ENCODE assay signal across 2 cellular contexts in genomic region chr7:1494447-1494846, GRCh38.
TF ChIP-seq lines count a peak whose summit lies in the region.

No MANE protein-coding gene starts in this region.

TF ChIP-seq in HepG2, 621 proteins besides CTCF, POLR2A, EP300 and RAD21:
- 0 out of 2 replicates have a peak, but pooled peaks have one; percentile 45 for TF ChIP-seq RBFOX2 (IDR thresholded peaks at IDR 0.05; ENCODE audit: low read depth, low read length)
- TF ChIP-seq, protein P1, sequence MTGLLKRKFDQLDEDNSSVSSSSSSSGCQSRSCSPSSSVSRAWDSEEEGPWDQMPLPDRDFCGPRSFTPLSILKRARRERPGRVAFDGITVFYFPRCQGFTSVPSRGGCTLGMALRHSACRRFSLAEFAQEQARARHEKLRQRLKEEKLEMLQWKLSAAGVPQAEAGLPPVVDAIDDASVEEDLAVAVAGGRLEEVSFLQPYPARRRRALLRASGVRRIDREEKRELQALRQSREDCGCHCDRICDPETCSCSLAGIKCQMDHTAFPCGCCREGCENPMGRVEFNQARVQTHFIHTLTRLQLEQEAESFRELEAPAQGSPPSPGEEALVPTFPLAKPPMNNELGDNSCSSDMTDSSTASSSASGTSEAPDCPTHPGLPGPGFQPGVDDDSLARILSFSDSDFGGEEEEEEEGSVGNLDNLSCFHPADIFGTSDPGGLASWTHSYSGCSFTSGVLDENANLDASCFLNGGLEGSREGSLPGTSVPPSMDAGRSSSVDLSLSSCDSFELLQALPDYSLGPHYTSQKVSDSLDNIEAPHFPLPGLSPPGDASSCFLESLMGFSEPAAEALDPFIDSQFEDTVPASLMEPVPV (CRISPR knock-in tag; IDR thresholded peaks at IDR 0.05): no peak
TF ChIP-seq in HepG2: peak in this region for 1.

TF ChIP-seq in HEK293T, 16 proteins besides CTCF, POLR2A, EP300 and RAD21:
- TF ChIP-seq LEF1 (IDR thresholded peaks at IDR 0.05; ENCODE audit: borderline replicate concordance) (no peak), NFRKB (IDR thresholded peaks at IDR 0.05) (no peak), SUZ12 (IDR thresholded peaks at IDR 0.05) (no peak), ELF4 (IDR thresholded peaks at IDR 0.05) (no peak), TARDBP (IDR thresholded peaks at IDR 0.05) (no peak)
